32 cellular contexts compared by ENCODE assay signal in the genomic region with DNA sequence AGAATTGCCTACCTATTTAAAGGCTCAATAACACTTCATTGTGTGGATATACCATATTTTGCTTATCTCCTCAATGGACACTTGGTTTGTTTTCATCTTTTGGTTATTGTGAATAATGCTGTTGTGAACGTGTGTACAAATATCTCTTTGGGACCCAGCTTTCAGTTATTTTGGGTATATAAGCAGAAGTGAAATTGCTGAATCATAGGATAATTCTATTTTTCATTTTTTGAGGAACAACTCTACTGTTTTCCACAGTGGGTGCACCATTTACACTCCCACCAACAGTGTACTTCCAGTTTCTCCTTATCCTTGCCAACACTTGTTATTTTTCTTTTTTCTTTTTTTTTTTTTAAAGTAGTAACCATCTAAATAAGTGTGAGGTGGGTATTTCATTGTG.
"Had no signal": no experiment of that assay in that cellular context is flagged by ENCODE, and none has a peak within 500 bp of the region (broad histone marks: within the 10 kb centered on the region; RNA-seq: fewer than 3 reads in every experiment).

No MANE protein-coding gene starts in this region.

- H3K4me3 ChIP-seq: ascending aorta, coronary artery, gastrocnemius medialis, left lung, lower lobe of right lung, pancreas, prostate gland, sigmoid colon, uterus had no signal

- H3K27me3 ChIP-seq: ascending aorta, brain microvascular endothelial cell, gastrocnemius medialis, left lung, pancreas, sigmoid colon, uterus had no signal

- H3K36me3 ChIP-seq: brain microvascular endothelial cell, gastrocnemius medialis, left lung, lower lobe of right lung, pancreas, prostate gland, sigmoid colon, uterus had no signal

- ATAC-seq: effector memory CD8-positive, alpha-beta T cell; gastrocnemius medialis; left lung; lower lobe of right lung; naive thymus-derived CD8-positive, alpha-beta T cell; pancreas; stimulated activated memory B cell treated with anti-CD40 and anti-IgM and Interleukin-4, amounts not matched to agents 10 μg/mL and 1 μg/mL and 100 μg/mL, for 72 hours; stimulated activated naive CD8-positive, alpha-beta T cell treated with anti-CD3 and anti-CD28 coated beads, Interleukin-15, amount 100 ng/mL, for 72 hours had no signal

- H3K27ac ChIP-seq: ascending aorta, brain microvascular endothelial cell, coronary artery, gastrocnemius medialis, left lung, lower lobe of right lung, pancreas, prostate gland, sigmoid colon, uterus had no signal

- H3K4me1 ChIP-seq: ascending aorta, left lung, lower lobe of right lung, pancreas, prostate gland, uterus had no signal

- H3K27me3 Mint-ChIP-seq: activated B cell treated with CpG ODN at 0.5 μM for 24 hours; activated naive CD4-positive, alpha-beta T cell treated with anti-CD3 and anti-CD28 coated beads, Interleukin-2, amount 10 ng/mL, durations not matched to agents 7 days and 5 days; activated naive CD8-positive, alpha-beta T cell treated with anti-CD3 and anti-CD28 coated beads, Interleukin-2, amount 10 ng/mL, durations not matched to agents 7 days and 5 days; effector memory CD8-positive, alpha-beta T cell; naive thymus-derived CD8-positive, alpha-beta T cell; stimulated activated memory B cell treated with anti-CD40 and anti-IgM and Interleukin-4, amounts not matched to agents 10 μg/mL and 1 μg/mL and 100 μg/mL, for 72 hours; stimulated activated naive CD8-positive, alpha-beta T cell treated with anti-CD3 and anti-CD28 coated beads, Interleukin-15, amount 100 ng/mL, for 72 hours; type B pancreatic cell had no signal

- DNase-seq: activated B cell treated with CpG ODN at 0.5 μM for 24 hours; activated effector memory CD4-positive, alpha-beta T cell treated with anti-CD3 and anti-CD28 coated beads, Interleukin-2, amount 50 U/mL, for 16 hours; activated naive CD4-positive, alpha-beta T cell treated with anti-CD3 and anti-CD28 coated beads, Interleukin-2, amount 10 ng/mL, durations not matched to agents 7 days and 5 days; activated naive CD8-positive, alpha-beta T cell treated with anti-CD3 and anti-CD28 coated beads, Interleukin-2, amount 10 ng/mL, durations not matched to agents 7 days and 5 days; brain microvascular endothelial cell; effector memory CD8-positive, alpha-beta T cell; erythroblast; gastrocnemius medialis; glutamatergic neuron; left lung; lower lobe of right lung; mesenchymal stem cell; naive thymus-derived CD8-positive, alpha-beta T cell; nucleus accumbens; pancreas; retina; sigmoid colon; small intestine; stimulated activated CD4-positive, alpha-beta T cell treated with anti-CD3 and anti-CD28 coated beads, Interleukin-4, amount 100 ng/mL, for 4 hours; stimulated activated CD8-positive, alpha-beta memory T cell treated with anti-CD3 and anti-CD28 coated beads, Interleukin-4, amount 100 ng/mL, for 48 hours; stimulated activated naive CD8-positive, alpha-beta T cell treated with anti-CD3 and anti-CD28 coated beads, Interleukin-15, amount 100 ng/mL, for 72 hours; substantia nigra; T-helper 9 cell; uterus had no signal

- H3K27ac Mint-ChIP-seq: activated B cell treated with CpG ODN at 0.5 μM for 24 hours; activated naive CD4-positive, alpha-beta T cell treated with anti-CD3 and anti-CD28 coated beads, Interleukin-2, amount 10 ng/mL, durations not matched to agents 7 days and 5 days; activated naive CD8-positive, alpha-beta T cell treated with anti-CD3 and anti-CD28 coated beads, Interleukin-2, amount 10 ng/mL, durations not matched to agents 7 days and 5 days; activated T-helper 1 cell treated with anti-CD3 and anti-CD28 coated beads, Interleukin-12 subunit alpha, Interleukin-12 subunit beta, Interleukin-2, Interleukin-4 antibody, amounts not matched to agents 30 ng/mL and 10 ng/mL and 1 ng/mL, durations not matched to agents 14 hours and 24 hours and 36 hours; naive thymus-derived CD8-positive, alpha-beta T cell; stimulated activated memory B cell treated with anti-CD40 and anti-IgM and Interleukin-4, amounts not matched to agents 10 μg/mL and 1 μg/mL and 100 μg/mL, for 72 hours; stimulated activated naive CD8-positive, alpha-beta T cell treated with anti-CD3 and anti-CD28 coated beads, Interleukin-15, amount 100 ng/mL, for 72 hours; type B pancreatic cell had no signal

- H3K9me3 ChIP-seq: gastrocnemius medialis, prostate gland, sigmoid colon had no signal

- H3K4me1 Mint-ChIP-seq: activated naive CD4-positive, alpha-beta T cell treated with anti-CD3 and anti-CD28 coated beads, Interleukin-2, amount 10 ng/mL, durations not matched to agents 7 days and 5 days; activated naive CD8-positive, alpha-beta T cell treated with anti-CD3 and anti-CD28 coated beads, Interleukin-2, amount 10 ng/mL, durations not matched to agents 7 days and 5 days had no signal

- FAIRE-seq: islet of Langerhans, pancreas had no signal

- H3K4me3 Mint-ChIP-seq: activated B cell treated with CpG ODN at 0.5 μM for 24 hours; activated naive CD4-positive, alpha-beta T cell treated with anti-CD3 and anti-CD28 coated beads, Interleukin-2, amount 10 ng/mL, durations not matched to agents 7 days and 5 days; activated naive CD8-positive, alpha-beta T cell treated with anti-CD3 and anti-CD28 coated beads, Interleukin-2, amount 10 ng/mL, durations not matched to agents 7 days and 5 days; activated T-helper 1 cell treated with anti-CD3 and anti-CD28 coated beads, Interleukin-12 subunit alpha, Interleukin-12 subunit beta, Interleukin-2, Interleukin-4 antibody, amounts not matched to agents 30 ng/mL and 10 ng/mL and 1 ng/mL, durations not matched to agents 14 hours and 24 hours and 36 hours; effector memory CD8-positive, alpha-beta T cell; naive thymus-derived CD8-positive, alpha-beta T cell; neural crest cell; stimulated activated memory B cell treated with anti-CD40 and anti-IgM and Interleukin-4, amounts not matched to agents 10 μg/mL and 1 μg/mL and 100 μg/mL, for 72 hours; stimulated activated naive CD8-positive, alpha-beta T cell treated with anti-CD3 and anti-CD28 coated beads, Interleukin-15, amount 100 ng/mL, for 72 hours; type B pancreatic cell had no signal
